17 cellular contexts compared by ENCODE assay signal in the genomic region with DNA sequence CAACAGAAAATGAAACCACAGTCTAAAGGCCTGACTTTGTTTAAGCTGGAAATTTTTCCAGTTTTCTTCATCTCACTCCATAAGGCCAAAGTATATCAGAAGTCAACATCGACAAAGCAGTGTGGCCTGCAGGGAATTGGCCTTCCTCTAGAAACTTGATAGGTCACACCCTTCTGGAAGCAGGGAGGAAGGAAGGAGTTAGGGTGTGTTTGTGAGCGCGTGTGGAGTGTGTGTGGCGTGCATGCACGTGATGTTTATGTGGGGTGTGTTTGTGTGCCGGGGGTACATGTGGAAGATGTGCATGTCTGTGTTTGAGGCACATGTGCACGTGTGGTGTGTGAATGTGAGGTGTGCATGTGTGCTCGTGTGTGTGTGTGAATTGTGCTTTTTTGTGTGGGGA. TPM values are rescaled to one million over a fixed set of nuclear protein-coding genes. Genes with fewer than 3 reads are reported as not detected.
DNase-seq lines count a peak whose midpoint lies in the region; ATAC-seq and TF ChIP-seq lines count a peak whose summit lies in the region.
"Had no signal": no experiment of that assay in that cellular context is flagged by ENCODE, and none has a peak within 500 bp of the region (broad histone marks: within the 10 kb centered on the region; RNA-seq: fewer than 3 reads in every experiment).

No MANE protein-coding gene starts in this region.

- TF ChIP-seq CTCF in activated B cell treated with CpG ODN at 0.5 μM for 24 hours (IDR thresholded peaks at IDR 0.05): no peak
- TF ChIP-seq CTCF in BE2C (IDR thresholded peaks at IDR 0.05; ENCODE audit: low read depth, low read length): no peak

- H3K4me1 ChIP-seq in BE2C: no peaks in the 10 kb centered on the region

- CTCF ChIA-PET in activated naive CD4-positive, alpha-beta T cell treated with anti-CD3 and anti-CD28 coated beads for 36 hours (lab: Charles Lee): interaction anchor here (1.1 to 2.5 kb wide), 3 partner anchors 11 to 14 kb away, joined by 3 to 9 read pairs (median 7); no protein-coding TSS in a partner anchor
- CTCF ChIA-PET in activated B cell treated with CpG ODN at 0.5 μM for 24 hours (lab: Charles Lee): no interaction called here

- intact Hi-C loops in activated naive CD4-positive, alpha-beta T cell treated with anti-CD3 and anti-CD28 coated beads for 36 hours (cut with micrococcal nuclease): no loop called here
- intact Hi-C loops in activated B cell treated with CpG ODN at 0.5 μM for 24 hours (cut with micrococcal nuclease): no loop called here
- intact Hi-C loops in sciatic nerve (cut with DNase I): no loop called here

- H3K36me3 ChIP-seq in BE2C: peaks cover 51% of the 10 kb centered on the region

- H3K9me3 ChIP-seq in BE2C: no peaks in the 10 kb centered on the region

- no peak for ATAC-seq in activated B cell treated with CpG ODN at 0.5 μM for 24 hours (ENCODE audit: low read depth)
- no peak for ATAC-seq in effector memory CD8-positive, alpha-beta T cell (replicated peaks)
- peak; percentile 36 for ATAC-seq in sciatic nerve
- ATAC-seq: SK-N-SH treated with all-trans-retinoic acid at 6 μM for 48 hours had no signal

- no peaks in the 10 kb centered on the region for H3K27me3 Mint-ChIP-seq in activated naive CD4-positive, alpha-beta T cell treated with anti-CD3 and anti-CD28 coated beads for 36 hours (ENCODE audit: low read depth)
- H3K27me3 Mint-ChIP-seq in activated B cell treated with CpG ODN at 0.5 μM for 24 hours: no peaks in the 10 kb centered on the region
- no peaks in the 10 kb centered on the region for H3K27me3 Mint-ChIP-seq in effector memory CD8-positive, alpha-beta T cell

- peaks cover 85% of the 10 kb centered on the region for H3K36me3 Mint-ChIP-seq in activated naive CD4-positive, alpha-beta T cell treated with anti-CD3 and anti-CD28 coated beads for 36 hours (ENCODE audit: low read depth)
- peaks cover 99% of the 10 kb centered on the region for H3K36me3 Mint-ChIP-seq in activated B cell treated with CpG ODN at 0.5 μM for 24 hours (ENCODE audit: low read depth)
- peaks cover 100% of the 10 kb centered on the region for H3K36me3 Mint-ChIP-seq in effector memory CD8-positive, alpha-beta T cell (ENCODE audit: insufficient read depth)

- H3K4me3 ChIP-seq in BE2C (ENCODE audit: low read depth, low read length): no peak overlapping the region
- H3K4me3 ChIP-seq: PC-9 had no signal

- H3K27me3 ChIP-seq in BE2C: no peaks in the 10 kb centered on the region

- H3K27ac Mint-ChIP-seq in activated naive CD4-positive, alpha-beta T cell treated with anti-CD3 and anti-CD28 coated beads for 36 hours: peak overlapping the region; percentile 81
- H3K27ac Mint-ChIP-seq in activated B cell treated with CpG ODN at 0.5 μM for 24 hours: peak overlapping the region; percentile 10
- H3K27ac Mint-ChIP-seq in effector memory CD8-positive, alpha-beta T cell: peak overlapping the region in 1 of 2 donors; percentile 24

- peak overlapping the region; percentile 2 for H3K4me3 Mint-ChIP-seq in activated naive CD4-positive, alpha-beta T cell treated with anti-CD3 and anti-CD28 coated beads for 36 hours
- H3K4me3 Mint-ChIP-seq in activated B cell treated with CpG ODN at 0.5 μM for 24 hours: no peak overlapping the region
- peak overlapping the region; percentile 28 to 66 for H3K4me3 Mint-ChIP-seq in effector memory CD8-positive, alpha-beta T cell

- POLR2A ChIA-PET in activated B cell treated with CpG ODN at 0.5 μM for 24 hours (lab: Charles Lee): interaction anchor here (1.1 to 1.3 kb wide), 2 partner anchors 14 to 279 kb away, joined by 3 read pairs; a partner anchor contains a TSS

- DNase-seq in activated naive CD4-positive, alpha-beta T cell treated with anti-CD3 and anti-CD28 coated beads for 36 hours: no peak
- no peak for DNase-seq in activated naive CD4-positive, alpha-beta T cell treated with Interleukin-2 at 50 U/mL for 16 hours
- DNase-seq in activated B cell treated with CpG ODN at 0.5 μM for 24 hours (no peak), sciatic nerve (ENCODE audit: low spot score) (no peak), BE2C (no peak), HuH-7.5 (ENCODE audit: low spot score) (no peak)
- DNase-seq in effector memory CD8-positive, alpha-beta T cell: no peak
- DNase-seq in effector CD8-positive, alpha-beta T cell (lab: John Stamatoyannopoulos, UW): no peak
- DNase-seq: ACHN, amygdala, Calu3, left cardiac atrium, NCI-H1105, NCI-H2171, NCI-H748 treated with DMSO at 0.1 percent for 48 hours, PC-9 had no signal

- no peaks in the 10 kb centered on the region for H3K9me3 Mint-ChIP-seq in activated naive CD4-positive, alpha-beta T cell treated with anti-CD3 and anti-CD28 coated beads for 36 hours
- no peaks in the 10 kb centered on the region for H3K9me3 Mint-ChIP-seq in activated B cell treated with CpG ODN at 0.5 μM for 24 hours
- H3K9me3 Mint-ChIP-seq in effector memory CD8-positive, alpha-beta T cell: no peaks in the 10 kb centered on the region

- H3K4me1 Mint-ChIP-seq in activated naive CD4-positive, alpha-beta T cell treated with anti-CD3 and anti-CD28 coated beads for 36 hours (ENCODE audit: low read depth): peaks cover 83% of the 10 kb centered on the region
- peaks cover 18% of the 10 kb centered on the region for H3K4me1 Mint-ChIP-seq in activated B cell treated with CpG ODN at 0.5 μM for 24 hours
- H3K4me1 Mint-ChIP-seq in effector memory CD8-positive, alpha-beta T cell (ENCODE audit: low read depth in 2 of 2): peaks cover 47 to 54% of the 10 kb centered on the region in 2 donors

RNA-seq across cellular contexts. Expression of a gene that starts 28.6 kb away (rescaled TPM):
- 100 to 1,000 TPM; 131 to 134 TPM for total RNA-seq in activated naive CD4-positive, alpha-beta T cell treated with anti-CD3 and anti-CD28 coated beads for 36 hours
- total RNA-seq in activated B cell treated with CpG ODN at 0.5 μM for 24 hours: 76.3 and 80.7 TPM in 2 replicates
- 38.2 TPM for total RNA-seq in sciatic nerve
- polyA plus RNA-seq in BE2C (2012; ENCODE audit: insufficient read depth, insufficient read length, low read depth): 7.0 TPM

RNA-seq across cellular contexts. Expression of a gene that starts 45.1 kb away (rescaled TPM):
- 1 to 10 TPM; 4.5 to 5.1 TPM for total RNA-seq in activated naive CD4-positive, alpha-beta T cell treated with anti-CD3 and anti-CD28 coated beads for 36 hours
- total RNA-seq in activated B cell treated with CpG ODN at 0.5 μM for 24 hours (1.6 and 1.8 TPM in 2 replicates), sciatic nerve (19.7 TPM)
- polyA plus RNA-seq in BE2C (2012; ENCODE audit: insufficient read depth, insufficient read length, low read depth): 7.7 TPM
